ENCODE assay signal across 8 cellular contexts in genomic region chr6:109304284-109305015, GRCh38.
A peak's percentile ranks its signal among the peaks of the same experiment; 100 is the strongest.
DNase-seq lines count a peak whose midpoint lies in the region; ATAC-seq and TF ChIP-seq lines count a peak whose summit lies in the region.

No MANE protein-coding gene starts in this region.

- TF ChIP-seq CTCF in gastroesophageal sphincter (IDR thresholded peaks at IDR 0.05), result no peak
- no peak for TF ChIP-seq CTCF in RWPE1 (conservative IDR thresholded peaks at IDR 0.05; ENCODE audit: low read depth)

- no peak for TF ChIP-seq EP300 in gastroesophageal sphincter (IDR thresholded peaks at IDR 0.05)

- H3K27ac ChIP-seq in gastroesophageal sphincter, result peak overlapping the region; percentile 16 to 79 (median 72)
- H3K27ac ChIP-seq in RWPE1, result no peak overlapping the region

- POLR2A ChIA-PET in RWPE1 (lab: Yijun Ruan, JAX; ENCODE audit: low non-redundant PET), result interaction anchor here (0.6 kb wide), 1 partner anchor 79 kb away, joined by 3 read pairs; no protein-coding TSS in a partner anchor

- ATAC-seq in GM19452 (IDR thresholded peaks at IDR 0.05; ENCODE audit: unreplicated experiment) (peak; percentile 55), gastroesophageal sphincter (no peak), SK-N-SH treated with all-trans-retinoic acid at 6 μM for 48 hours (no peak)

- TF ChIP-seq POLR2A in gastroesophageal sphincter (IDR thresholded peaks at IDR 0.05), result no peak

- H3K36me3 ChIP-seq in gastroesophageal sphincter, result no peaks in the 10 kb centered on the region
- no peaks in the 10 kb centered on the region for H3K36me3 ChIP-seq in H7 (replicated peaks; ENCODE audit: control insufficient read depth, insufficient read depth, low read length)

- DNase-seq in A172 (ENCODE audit: low spot score), result peak; percentile 31
- DNase-seq in NCI-H226, result peak; percentile 57
- DNase-seq in RWPE1 (ENCODE audit: low spot score), result no peak
- DNase-seq in NCI-H1436 treated with DMSO at 0.1 percent for 48 hours (lab: John Stamatoyannopoulos, UW), result no peak
- DNase-seq in H7, result no peak

- peaks cover 11 to 60% (median 11%) of the 10 kb centered on the region in 3 donors for H3K4me1 ChIP-seq in gastroesophageal sphincter

- CTCF ChIA-PET in RWPE1 (lab: Yijun Ruan, JAX), result no interaction called here

- H3K27me3 ChIP-seq in gastroesophageal sphincter, result no peaks in the 10 kb centered on the region
- no peaks in the 10 kb centered on the region for H3K27me3 ChIP-seq in H7 (ENCODE audit: control insufficient read depth, insufficient read depth, low read length)

- no peaks in the 10 kb centered on the region for H3K9me3 ChIP-seq in gastroesophageal sphincter

- 28 to 43% methylated on average over 2 to 3 of the region's 3 CpGs for WGBS in gastroesophageal sphincter (ENCODE audit: low coverage in 1 of 2), 2 donors

- no peak overlapping the region for H3K4me3 ChIP-seq in gastroesophageal sphincter
- H3K4me3 ChIP-seq in H7 (ENCODE audit: insufficient read depth, low read depth, low read length), result no peak overlapping the region

TF ChIP-seq in SK-N-SH treated with all-trans-retinoic acid at 6 μM for 48 hours, 23 proteins besides CTCF, POLR2A, EP300 and RAD21:
- TF ChIP-seq ZFP30 (CRISPR knock-in tag; IDR thresholded peaks at IDR 0.05) (no peak), ARNTL (CRISPR knock-in tag; IDR thresholded peaks at IDR 0.05; ENCODE audit: borderline replicate concordance, low read depth) (no peak), ISL1 (CRISPR knock-in tag; IDR thresholded peaks at IDR 0.05) (no peak), TSHZ2 (CRISPR knock-in tag; IDR thresholded peaks at IDR 0.05) (no peak), CSDC2 (CRISPR knock-in tag; IDR thresholded peaks at IDR 0.05) (no peak), BACH2 (CRISPR knock-in tag; IDR thresholded peaks at IDR 0.05; ENCODE audit: borderline replicate concordance) (no peak), ZNF8 (CRISPR knock-in tag; IDR thresholded peaks at IDR 0.05) (no peak)

Comparison
In these comparisons a context has a peak if more than half of its experiments do, and no peak if none do; other contexts are left out.
1. DNase-seq: peak in A172 (single experiment) and NCI-H226 (single experiment); none in RWPE1 (single experiment), NCI-H1436 treated with DMSO at 0.1 percent for 48 hours (single experiment) and H7 (single experiment).